In genomic region chr6:68082086-68082485, GRCh38 we compare ENCODE assay signal across 23 cellular contexts.
"Had no signal": no experiment of that assay in that cellular context is flagged by ENCODE, and none has a peak within 500 bp of the region (broad histone marks: within the 10 kb centered on the region; RNA-seq: fewer than 3 reads in every experiment).

No MANE protein-coding gene starts in this region.

- DNase-seq: activated B cell treated with CpG ODN at 0.5 μM for 24 hours; activated CD4-positive, alpha-beta T cell treated with anti-CD3 and anti-CD28 coated beads for 48 hours; activated CD8-positive, alpha-beta T cell treated with anti-CD3 and anti-CD28 coated beads for 36 hours; activated naive CD4-positive, alpha-beta T cell; activated naive CD8-positive, alpha-beta T cell treated with anti-CD3 and anti-CD28 coated beads for 36 hours; activated T-cell treated with anti-CD3 and anti-CD28 coated beads, Interleukin-2, amount 50 U/mL, for 1 hour; amygdala; body of pancreas; caudate nucleus; dorsolateral prefrontal cortex; heart left ventricle; mucosa of descending colon; naive thymus-derived CD4-positive, alpha-beta T cell; ovary; psoas muscle; right cardiac atrium; stimulated activated CD4-positive, alpha-beta T cell treated with anti-CD3 and anti-CD28 coated beads, Interleukin-2, amount 100 ng/mL, for 24 hours; stomach; trophoblast cell had no signal

- H3K36me3 ChIP-seq: heart left ventricle, ovary, stomach, vagina had no signal

- H3K27ac ChIP-seq: body of pancreas, dorsolateral prefrontal cortex, epithelial cell of prostate, heart left ventricle, ovary, psoas muscle, stomach, vagina had no signal

- FAIRE-seq: frontal cortex had no signal

- H3K4me3 ChIP-seq: body of pancreas, dorsolateral prefrontal cortex, heart left ventricle, mucosa of descending colon, ovary, psoas muscle, stomach, vagina had no signal

- H3K9me3 ChIP-seq: body of pancreas, ovary, psoas muscle, vagina had no signal

- H3K27me3 ChIP-seq: body of pancreas, dorsolateral prefrontal cortex, heart left ventricle, ovary, stomach, vagina had no signal

- ATAC-seq: activated CD8-positive, alpha-beta T cell treated with anti-CD3 and anti-CD28 coated beads for 36 hours; activated T-helper 17 cell treated with anti-CD3 and anti-CD28 coated beads, Interleukin-2, amount 50 U/mL, for 72 hours; body of pancreas; heart left ventricle; mucosa of descending colon; naive thymus-derived CD4-positive, alpha-beta T cell; psoas muscle; right cardiac atrium had no signal
